ENCODE assay signal across 8 cellular contexts in genomic region chr19:2984196-2984490, GRCh38. TPM values are rescaled to one million over a fixed set of nuclear protein-coding genes. Genes with fewer than 3 reads are reported as not detected.
A peak's percentile ranks its signal among the peaks of the same experiment; 100 is the strongest.
DNase-seq lines count a peak whose midpoint lies in the region; ATAC-seq and TF ChIP-seq lines count a peak whose summit lies in the region.

No MANE protein-coding gene starts in this region.

- POLR2A ChIA-PET in AG04450 (lab: Yijun Ruan, JAX) = no interaction called here
- POLR2A ChIA-PET in IMR-90 (lab: Charles Lee; ENCODE audit: unreplicated experiment) = no interaction called here

- H3K36me3 ChIP-seq in IMR-90 (ENCODE audit: control insufficient read depth, insufficient read depth, low read length) (no peaks in the 10 kb centered on the region), ectodermal cell (ENCODE audit: control insufficient read depth, insufficient read depth, low read length) (no peaks in the 10 kb centered on the region), neuronal stem cell (replicated peaks in 1 of 2; ENCODE audit: control insufficient read depth in 2 of 2, insufficient read depth in 2 of 2, low read length in 2 of 2) (no peaks in the 10 kb centered on the region)

- no peak overlapping the region for H2AK9ac ChIP-seq in IMR-90 (replicated peaks; ENCODE audit: low read depth, low read length, poor library complexity)

- H3K4me1 ChIP-seq in IMR-90 (ENCODE audit: control insufficient read depth, insufficient read depth, low read length) (peaks cover 8% of the 10 kb centered on the region; the same call in 1 of the 2 replicates), ectodermal cell (ENCODE audit: control insufficient read depth, insufficient read depth, low read length) (peaks cover 30% of the 10 kb centered on the region), neuronal stem cell (ENCODE audit: control insufficient read depth in 2 of 2, insufficient read depth in 1 of 2, low read depth in 1 of 2, low read length in 2 of 2) (peaks cover 25 to 39% of the 10 kb centered on the region in 2 donors)

- no peaks in the 10 kb centered on the region for H3K9me1 ChIP-seq in IMR-90 (ENCODE audit: insufficient read depth, low read length)

- H2BK15ac ChIP-seq in IMR-90 (ENCODE audit: low read depth, low read length) (no peak overlapping the region), neuronal stem cell (ENCODE audit: low read length) (no peak overlapping the region)

- intact Hi-C loops in IMR-90 (cut with micrococcal nuclease) = no loop called here

- H4K5ac ChIP-seq in IMR-90 (ENCODE audit: low read depth, low read length) = no peak overlapping the region

- H4K91ac ChIP-seq in IMR-90 (ENCODE audit: insufficient read depth, low read depth, low read length) (no peak overlapping the region), neuronal stem cell (ENCODE audit: low read depth, low read length, poor library complexity) (no peak overlapping the region)

- no peaks in the 10 kb centered on the region for H3K79me1 ChIP-seq in IMR-90 (ENCODE audit: low read depth in 1 of 2, low read length in 2 of 2)
- no peaks in the 10 kb centered on the region for H3K79me1 ChIP-seq in neuronal stem cell (ENCODE audit: low read depth, low read length)

- H3K4me3 ChIP-seq in AG04450 (ENCODE audit: low read depth, low read length) (peak overlapping the region; percentile 57), IMR-90 (ENCODE audit: insufficient read depth, low read depth, low read length) (peak overlapping the region; percentile 43), ectodermal cell (ENCODE audit: insufficient read depth, low read depth, low read length) (peak overlapping the region; percentile 6), neuronal stem cell (ENCODE audit: low read length in 2 of 2) (peak overlapping the region in 1 of 2 donors; percentile 21)

- H3K23ac ChIP-seq in IMR-90 (ENCODE audit: low read depth, low read length) (no peak overlapping the region; the same call in 1 of the 2 replicates), neuronal stem cell (ENCODE audit: low read depth, low read length, poor library complexity) (no peak overlapping the region)

- no peak overlapping the region for H3K9ac ChIP-seq in IMR-90 (ENCODE audit: low read depth, low read length)
- no peak overlapping the region for H3K9ac ChIP-seq in neuronal stem cell (ENCODE audit: low read depth, low read length, poor library complexity)

- H3K9me3 ChIP-seq in AG04450 (ENCODE audit: control insufficient read depth, insufficient read depth, low read length) (no peaks in the 10 kb centered on the region), IMR-90 (ENCODE audit: control insufficient read depth, insufficient read depth, low read length) (no peaks in the 10 kb centered on the region), ectodermal cell (ENCODE audit: control insufficient read depth, low read length) (no peaks in the 10 kb centered on the region), neuronal stem cell (replicated peaks in 1 of 2; ENCODE audit: control insufficient read depth in 2 of 2, insufficient read depth in 1 of 2, low read depth in 1 of 2, low read length in 2 of 2) (no peaks in the 10 kb centered on the region)

- H2BK12ac ChIP-seq in neuronal stem cell (ENCODE audit: low read length) = no peak overlapping the region

- peak overlapping the region; percentile 88 for H2AFZ ChIP-seq in IMR-90 (replicated peaks; ENCODE audit: low read length, poor library complexity)
- H2AFZ ChIP-seq in neuronal stem cell (ENCODE audit: low read length) = peak overlapping the region; percentile 84

- dilution Hi-C loops in IMR-90 (cut with HindIII; ENCODE audit: low sequenced_read_pairs, unreplicated experiment) = no loop called here

- H2AK5ac ChIP-seq in IMR-90 (ENCODE audit: low read depth, low read length) = no peak overlapping the region
- H2AK5ac ChIP-seq in neuronal stem cell (ENCODE audit: low read depth, low read length) = no peak overlapping the region

- H2BK120ac ChIP-seq in IMR-90 (ENCODE audit: low read depth, low read length) (no peak overlapping the region), neuronal stem cell (ENCODE audit: low read depth, low read length) (no peak overlapping the region)

- no peak overlapping the region for H3K27ac ChIP-seq in AG04450 (ENCODE audit: low read depth, low read length)
- no peak overlapping the region for H3K27ac ChIP-seq in IMR-90 (ENCODE audit: insufficient read depth, low read length)
- no peak overlapping the region for H3K27ac ChIP-seq in ectodermal cell (ENCODE audit: insufficient read depth, low read depth, low read length, poor library complexity, severe bottlenecking)
- no peak overlapping the region for H3K27ac ChIP-seq in neuronal stem cell (replicated peaks; ENCODE audit: low read length)

- TF ChIP-seq CTCF in AG04450 (IDR thresholded peaks at IDR 0.05; ENCODE audit: low read depth, low read length) (no peak), IMR-90 (conservative IDR thresholded peaks at IDR 0.05; ENCODE audit: low read depth, low read length) (no peak)

- no peak for TF ChIP-seq POLR2A in IMR-90 (IDR thresholded peaks at IDR 0.05; ENCODE audit: low read depth, low read length)

- CTCF ChIA-PET in AG04450 (lab: Charles Lee) (interaction anchor here (0.6 kb wide), 1 partner anchor 49 kb away, joined by 4 read pairs; no protein-coding TSS in a partner anchor), IMR-90 (lab: Yijun Ruan, JAX) (no interaction called here)

- no peak for ATAC-seq in IMR-90 (ENCODE audit: low read depth)
- ATAC-seq in GM21360 (IDR thresholded peaks at IDR 0.05; ENCODE audit: unreplicated experiment) = no peak
- no peak for ATAC-seq in GM18520 (IDR thresholded peaks at IDR 0.05; ENCODE audit: unreplicated experiment)

- in situ Hi-C loops in IMR-90 (cut with MboI; ENCODE audit: low sequenced_read_pairs) = no loop called here

- H3K27me3 ChIP-seq in AG04450 (ENCODE audit: control insufficient read depth, insufficient read depth, low read length) (peaks cover 13% of the 10 kb centered on the region), IMR-90 (ENCODE audit: control insufficient read depth, insufficient read depth, low read length) (peaks cover 18% of the 10 kb centered on the region), ectodermal cell (ENCODE audit: control insufficient read depth, insufficient read depth, low read length, poor library complexity, severe bottlenecking) (peaks cover 89% of the 10 kb centered on the region), neuronal stem cell (ENCODE audit: control insufficient read depth in 3 of 3, insufficient read depth in 3 of 3, low read depth in 1 of 3, low read length in 3 of 3) (peaks cover 0 to 31% (median 27%) of the 10 kb centered on the region in 3 experiments)

- TF ChIP-seq RAD21 in IMR-90 (IDR thresholded peaks at IDR 0.05; ENCODE audit: low read length) = no peak

- H3K14ac ChIP-seq in IMR-90 (replicated peaks; ENCODE audit: low read depth, low read length) (0 out of 2 replicates have a peak overlapping the region, but pooled peaks have one; percentile 14), neuronal stem cell (ENCODE audit: low read length) (no peak overlapping the region)

- peak overlapping the region; percentile 9 to 62; a peak in 3 of 4 replicates for H4K8ac ChIP-seq in IMR-90 (ENCODE audit: low read depth in 2 of 2, low read length in 2 of 2)
- no peak overlapping the region for H4K8ac ChIP-seq in neuronal stem cell (ENCODE audit: low read depth, low read length)

- H3K18ac ChIP-seq in IMR-90 (ENCODE audit: low read depth, low read length) (no peak overlapping the region), neuronal stem cell (ENCODE audit: low read length) (no peak overlapping the region)

- DNase-seq in AG04450 (ENCODE audit: low read depth, low spot score) (no peak), IMR-90 (no peak), neuronal stem cell (ENCODE audit: low spot score) (peak; percentile 78), COR-L47 (lab: John Stamatoyannopoulos, UW) (no peak), cortex of kidney (lab: John Stamatoyannopoulos, UW) (no peak)

- H2BK20ac ChIP-seq in IMR-90 (ENCODE audit: low read depth, low read length) = no peak overlapping the region

- BruUV-seq in IMR-90 (replicated peaks; lab: Mats Ljungman, UMichigan) = no TSS peak

- H3K4ac ChIP-seq in IMR-90 (ENCODE audit: low read depth, low read length) (no peak overlapping the region), neuronal stem cell (ENCODE audit: low read length) (no peak overlapping the region)

- no peaks in the 10 kb centered on the region for H4K20me1 ChIP-seq in IMR-90 (ENCODE audit: insufficient read depth, low read length)

- no peak overlapping the region for H2BK5ac ChIP-seq in IMR-90 (ENCODE audit: low read depth, low read length, poor library complexity, severe bottlenecking)
- H2BK5ac ChIP-seq in neuronal stem cell (ENCODE audit: low read length) = no peak overlapping the region

- no peak overlapping the region for H3K56ac ChIP-seq in IMR-90 (ENCODE audit: extremely low read depth, insufficient read depth, low read length)

- WGBS in IMR-90 (ENCODE audit: extremely low coverage in 2 of 2, insufficient read length in 1 of 2), 2 experiments = no CpG with 5 or more reads among the region's 13 CpGs
- WGBS in ectodermal cell, 2 experiments = 0 to 1% methylated on average over 13 of the region's 13 CpGs
- WGBS in neuronal stem cell (ENCODE audit: extremely low coverage in 2 of 2, insufficient read length in 2 of 2, insufficient replicate concordance in 1 of 2), 2 donors = no CpG with 5 or more reads among the region's 13 CpGs

- peak overlapping the region; percentile 76 for H3K4me2 ChIP-seq in IMR-90 (ENCODE audit: low read depth, low read length)
- no peak overlapping the region for H3K4me2 ChIP-seq in neuronal stem cell (ENCODE audit: insufficient read depth, low read length, poor library complexity, severe bottlenecking)

RNA-seq across cellular contexts. Expression of gene TLE6, which starts 6.8 kb away (rescaled TPM):
- 0.51 and 0.72 TPM in 2 replicates for polyA plus RNA-seq in AG04450 (2011; rRNA removed)
- polyA minus RNA-seq in AG04450 (2011; rRNA and poly(A)+ RNA removed) = 0.41 and 0.52 TPM in 2 replicates
- total RNA-seq in IMR-90 (2012; rRNA removed) = under 0.01 and 0.28 TPM in 2 replicates
- polyA plus RNA-seq in IMR-90 (2012; rRNA removed) = 0.17 TPM in 1 of 2 replicates, not detected in the other
- polyA plus RNA-seq in IMR-90 (2012; cell fraction: cytosol; rRNA removed) = 0.14 TPM in 1 of 2 replicates, not detected in the other
- polyA plus RNA-seq in IMR-90 (2012; cell fraction: nucleus; rRNA removed; ENCODE audit: low replicate concordance) = 0.50 and 0.67 TPM in 2 replicates
- polyA plus RNA-seq in ectodermal cell (2013, experiment 1 of 4) = 0.26 TPM
- 0.27 TPM for polyA plus RNA-seq in ectodermal cell (2013, experiment 2 of 4)
- 0.64 TPM for polyA plus RNA-seq in ectodermal cell (2013, experiment 3 of 4)
- polyA plus RNA-seq in ectodermal cell (2013, experiment 4 of 4) = 0.89 TPM
- 0.88 TPM for polyA plus RNA-seq in neuronal stem cell (2013, experiment 1 of 2)
- polyA plus RNA-seq in neuronal stem cell (2013, experiment 2 of 2) = 0.75 TPM

RNA-seq across cellular contexts. Expression of gene ZNF77, which starts 39.4 kb away (rescaled TPM):
- 3.6 TPM in 2 replicates for polyA plus RNA-seq in AG04450 (2011; rRNA removed)
- 4.6 and 5.3 TPM in 2 replicates for polyA minus RNA-seq in AG04450 (2011; rRNA and poly(A)+ RNA removed)
- 5.3 and 6.5 TPM in 2 replicates for total RNA-seq in IMR-90 (2012; rRNA removed)
- polyA plus RNA-seq in IMR-90 (2012; rRNA removed) = 3.6 and 3.9 TPM in 2 replicates
- polyA plus RNA-seq in IMR-90 (2012; cell fraction: cytosol; rRNA removed) = 1.1 and 2.7 TPM in 2 replicates
- 2.2 and 8.0 TPM in 2 replicates for polyA plus RNA-seq in IMR-90 (2012; cell fraction: nucleus; rRNA removed; ENCODE audit: low replicate concordance)
- 9.6 TPM for polyA plus RNA-seq in ectodermal cell (2013, experiment 1 of 4)
- 9.6 TPM for polyA plus RNA-seq in ectodermal cell (2013, experiment 2 of 4)
- polyA plus RNA-seq in ectodermal cell (2013, experiment 3 of 4) = 9.5 TPM
- polyA plus RNA-seq in ectodermal cell (2013, experiment 4 of 4) = 11.5 TPM
- polyA plus RNA-seq in neuronal stem cell (2013, experiment 1 of 2) = 3.4 TPM
- 3.5 TPM for polyA plus RNA-seq in neuronal stem cell (2013, experiment 2 of 2)

RNA-seq across cellular contexts. Expression of gene TLE2, which starts 44.9 kb away (rescaled TPM):
- polyA plus RNA-seq in AG04450 (2011; rRNA removed) (0.47 and 0.82 TPM in 2 replicates), IMR-90 (2012; rRNA removed) (0.41 and 0.72 TPM in 2 replicates)
- 0.30 and 0.60 TPM in 2 replicates for polyA minus RNA-seq in AG04450 (2011; rRNA and poly(A)+ RNA removed)
- total RNA-seq in IMR-90 (2012; rRNA removed) = under 0.01 and 0.28 TPM in 2 replicates
- 0.42 and 0.45 TPM in 2 replicates for polyA plus RNA-seq in IMR-90 (2012; cell fraction: cytosol; rRNA removed)
- polyA plus RNA-seq in IMR-90 (2012; cell fraction: nucleus; rRNA removed; ENCODE audit: low replicate concordance) = 3.8 and 3.9 TPM in 2 replicates
- 0.61 TPM for polyA plus RNA-seq in ectodermal cell (2013, experiment 1 of 4)
- polyA plus RNA-seq in ectodermal cell (2013, experiment 2 of 4) = 0.73 TPM
- polyA plus RNA-seq in ectodermal cell (2013, experiment 3 of 4) = 1.2 TPM
- polyA plus RNA-seq in ectodermal cell (2013, experiment 4 of 4) = 1.0 TPM
- polyA plus RNA-seq in neuronal stem cell (2013, experiment 1 of 2) = 0.36 TPM
- 0.21 TPM for polyA plus RNA-seq in neuronal stem cell (2013, experiment 2 of 2)
